In the genomic region with DNA sequence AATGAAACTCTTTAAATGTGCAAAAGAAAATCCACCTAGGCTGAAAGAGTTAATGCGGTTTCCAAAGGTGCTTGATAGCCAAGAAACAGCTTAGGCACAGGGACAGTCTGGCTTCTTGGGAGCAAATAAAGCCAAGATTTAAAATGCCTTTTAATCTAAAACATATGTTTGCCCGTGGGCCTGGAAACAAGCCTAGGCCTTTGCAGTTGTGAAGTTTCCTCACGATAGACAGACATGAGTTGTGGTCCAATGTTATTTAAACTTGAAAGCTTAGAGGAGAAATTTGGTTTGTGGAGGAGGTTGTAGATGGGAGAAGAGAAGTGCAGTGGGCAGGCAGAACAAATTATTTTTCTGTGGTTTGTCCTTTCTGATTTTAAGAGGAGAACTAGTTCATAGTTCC, we compare ENCODE assay signal across 20 cellular contexts. TPM values are rescaled to one million over a fixed set of nuclear protein-coding genes. Genes with fewer than 3 reads are reported as not detected.
DNase-seq lines count a peak whose midpoint lies in the region; ATAC-seq and TF ChIP-seq lines count a peak whose summit lies in the region.
"Had no signal": no experiment of that assay in that cellular context is flagged by ENCODE, and none has a peak within 500 bp of the region (broad histone marks: within the 10 kb centered on the region; RNA-seq: fewer than 3 reads in every experiment).

No MANE protein-coding gene starts in this region.

- TF ChIP-seq CTCF in HFF-Myc (IDR thresholded peaks at IDR 0.05; ENCODE audit: low read depth, low read length, missing control alignments) (no peak), brain (conservative IDR thresholded peaks at IDR 0.05) (no peak)

- H3K4me1 Mint-ChIP-seq in brain = peaks cover 10% of the 10 kb centered on the region

- H3K9me3 Mint-ChIP-seq in brain = no peaks in the 10 kb centered on the region
- H3K9me3 Mint-ChIP-seq: CD8-positive, alpha-beta memory T cell had no signal

- H3K27me3 Mint-ChIP-seq in brain = no peaks in the 10 kb centered on the region
- H3K27me3 Mint-ChIP-seq: CD8-positive, alpha-beta memory T cell had no signal

- intact Hi-C loops in left ventricle myocardium superior (cut with micrococcal nuclease) = no loop called here

- ATAC-seq in left ventricle myocardium superior (peak; percentile 38), GM21619 (IDR thresholded peaks at IDR 0.05; ENCODE audit: unreplicated experiment) (no peak)
- ATAC-seq: left lobe of liver had no signal

- H3K4me3 ChIP-seq in HFF-Myc (replicated peaks; ENCODE audit: low read depth, low read length) = no peak overlapping the region
- H3K4me3 ChIP-seq: suprapubic skin had no signal

- H3K4me3 Mint-ChIP-seq in brain = no peak overlapping the region

- peak overlapping the region in 4 of 5 experiments; percentile 2 to 70 (median 37) for H3K27ac Mint-ChIP-seq in brain

- DNase-seq in AG08395 (ENCODE audit: low spot score) (peak; percentile 62), HFF-Myc (ENCODE audit: extremely low read depth, low read depth) (peak; percentile 76), left ventricle myocardium superior (no peak), A172 (ENCODE audit: low spot score) (no peak), DMS53 treated with DMSO at 0.1 percent for 48 hours (lab: John Stamatoyannopoulos, UW; ENCODE audit: unreplicated experiment) (no peak), NCI-H1105 treated with DMSO at 0.1 percent for 48 hours (lab: John Stamatoyannopoulos, UW) (no peak)
- DNase-seq: ACHN; activated CD4-positive, alpha-beta T cell treated with anti-CD3 and anti-CD28 coated beads, Interleukin-2, amount 50 U/mL, for 4 hours; anterior cingulate cortex; CD8-positive, alpha-beta memory T cell; DMS79; NCI-H1092; NCI-H2029 treated with DMSO at 0.1 percent for 48 hours; NCI-H510A; SHP77 had no signal

- no peaks in the 10 kb centered on the region for H3K36me3 Mint-ChIP-seq in brain
- H3K36me3 Mint-ChIP-seq: CD8-positive, alpha-beta memory T cell had no signal

RNA-seq across cellular contexts. Expression of a gene that starts 29.8 kb away (rescaled TPM):
- polyA plus RNA-seq in brain (ENCODE audit: insufficient read depth, low read depth, low replicate concordance) = not detected
- total RNA-seq in left ventricle myocardium superior = not detected
- total RNA-seq in A172 (2014; rRNA removed; shearing (Covaris generic)) = not detected in 2 replicates
- total RNA-seq: HT-29, left lobe of liver had no signal
- polyA plus RNA-seq: CD8-positive, alpha-beta memory T cell had no signal

RNA-seq across cellular contexts. Expression of a gene that starts 35.5 kb away (rescaled TPM):
- 89.0 TPM for polyA plus RNA-seq in brain (ENCODE audit: insufficient read depth, low read depth, low replicate concordance)
- total RNA-seq in left ventricle myocardium superior = 241 TPM
- total RNA-seq in A172 (2014; rRNA removed; shearing (Covaris generic)) = 17.3 and 26.5 TPM in 2 replicates

Comparison
In these comparisons a context has a peak if more than half of its experiments do, and no peak if none do; other contexts are left out.
1. DNase-seq: peak in AG08395 (single experiment) and HFF-Myc (single experiment); none in left ventricle myocardium superior (single experiment), A172 (single experiment), DMS53 treated with DMSO at 0.1 percent for 48 hours (single experiment) and NCI-H1105 treated with DMSO at 0.1 percent for 48 hours (single experiment).